Comparison of ENCODE assay signal across 21 cellular contexts in the genomic region with DNA sequence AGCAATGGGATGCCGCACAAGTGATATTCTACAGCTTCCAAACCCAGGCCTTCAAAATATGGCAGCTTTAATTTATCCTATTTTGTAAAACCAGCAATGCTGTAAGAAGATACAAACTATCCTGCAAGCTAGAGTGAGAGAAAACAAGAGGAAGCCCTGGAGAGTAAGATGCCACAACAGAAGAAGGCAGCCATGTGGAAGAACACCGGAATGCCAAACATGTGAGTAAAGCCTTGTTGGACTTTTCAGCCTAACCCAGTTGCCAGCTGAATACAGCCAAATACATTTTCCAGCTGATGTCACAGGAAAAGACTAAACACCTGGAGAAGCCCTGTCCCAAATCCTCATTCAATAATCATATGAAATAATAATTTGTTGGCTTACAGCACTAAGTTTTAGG.
A peak's percentile ranks its signal among the peaks of the same experiment; 100 is the strongest.
DNase-seq lines count a peak whose midpoint lies in the region; ATAC-seq, FAIRE-seq and TF ChIP-seq lines count a peak whose summit lies in the region.
"Had no signal": no experiment of that assay in that cellular context is flagged by ENCODE, and none has a peak within 500 bp of the region (broad histone marks: within the 10 kb centered on the region; RNA-seq: fewer than 3 reads in every experiment).

No MANE protein-coding gene starts in this region.

- TF ChIP-seq CTCF in GM23338 (conservative IDR thresholded peaks at IDR 0.05; ENCODE audit: low read depth in 2 of 2) (no peak), H1 (IDR thresholded peaks at IDR 0.05; ENCODE audit: control extremely low read depth in 1 of 3, insufficient read depth in 1 of 3, low read depth in 1 of 3, low read length in 3 of 3) (no peak), hepatocyte (IDR thresholded peaks at IDR 0.05; ENCODE audit: poor library complexity) (no peak), lower lobe of right lung (IDR thresholded peaks at IDR 0.05) (no peak)

- TF ChIP-seq POLR2A in H1 (IDR thresholded peaks at IDR 0.05; ENCODE audit: control extremely low read depth in 1 of 2, low read depth in 2 of 2, low read length in 2 of 2): no peak

- 50% methylated on average over 2 of the region's 2 CpGs; no CpG with 5 or more reads in 1 of the 2 experiments for WGBS in H1 (ENCODE audit: extremely low coverage in 1 of 2, insufficient coverage in 1 of 2, insufficient read length in 1 of 2, insufficient replicate concordance in 2 of 2, low coverage in 1 of 2, low lambda C conversion rate in 2 of 2, missing lambda C conversion rate in 1 of 2), 2 experiments
- WGBS in hepatocyte (ENCODE audit: low lambda C conversion rate, missing lambda C conversion rate): 89% methylated on average over 2 of the region's 2 CpGs

- peaks cover 1% of the 10 kb centered on the region; the same call in 2 of the 3 replicates for H3K36me3 Mint-ChIP-seq in GM23338 (ENCODE audit: low read depth)

- no peak overlapping the region for H3K4me2 ChIP-seq in GM23338
- no peak overlapping the region for H3K4me2 ChIP-seq in H1 (ENCODE audit: insufficient read depth in 1 of 2, low read depth in 2 of 2, low read length in 2 of 2)
- no peak overlapping the region for H3K4me2 ChIP-seq in hepatocyte
- H3K4me2 ChIP-seq: KMS-11 had no signal

- no peak overlapping the region for H3K56ac ChIP-seq in H1 (replicated peaks; ENCODE audit: insufficient read length, low read depth, low read length)

- intact Hi-C loops in lower lobe of right lung (cut with DNase I): no loop called here

- no peaks in the 10 kb centered on the region for H3K79me1 ChIP-seq in H1 (ENCODE audit: low read depth, low read length)

- no peaks in the 10 kb centered on the region for H3K4me1 Mint-ChIP-seq in GM23338

- H2AFZ ChIP-seq in GM23338: peak overlapping the region; percentile 43; the same call in 1 of the 2 replicates
- H2AFZ ChIP-seq in H1 (ENCODE audit: low read length): 0 out of 2 replicates have a peak overlapping the region, but pooled peaks have one; percentile 22
- H2AFZ ChIP-seq in hepatocyte: no peak overlapping the region

- H3F3A ChIP-seq in GM23338 (replicated peaks; ENCODE audit: low read depth): no peaks in the 10 kb centered on the region

- H2BK120ac ChIP-seq in H1 (replicated peaks; ENCODE audit: low read depth, low read length): no peak overlapping the region

- CTCF ChIA-PET in H1 (lab: Charles Lee; ENCODE audit: partially characterized antibody): no interaction called here

- no peak overlapping the region for H3K23ac ChIP-seq in H1 (ENCODE audit: insufficient read length)

- no peaks in the 10 kb centered on the region for H3K9me3 ChIP-seq in SJCRH30 (replicated peaks)
- H3K9me3 ChIP-seq in H1 (ENCODE audit: insufficient read depth in 2 of 2, low read depth in 1 of 2, low read length in 1 of 2): no peaks in the 10 kb centered on the region; a peak in 2 of 4 replicates
- H3K9me3 ChIP-seq in hepatocyte (ENCODE audit: low read depth): no peaks in the 10 kb centered on the region
- no peaks in the 10 kb centered on the region for H3K9me3 ChIP-seq in lower lobe of right lung
- H3K9me3 ChIP-seq: Caco-2 had no signal

- H2BK15ac ChIP-seq in H1 (ENCODE audit: low read length): no peak overlapping the region

- H4K8ac ChIP-seq in H1 (ENCODE audit: extremely low read depth, insufficient read depth, low read length): no peak overlapping the region

- H3K4me3 ChIP-seq in GM23338 (no peak overlapping the region), SJCRH30 (no peak overlapping the region), H1 (ENCODE audit: extremely low read depth in 1 of 4, insufficient read depth in 2 of 4, low read depth in 3 of 4, low read length in 4 of 4) (no peak overlapping the region), hepatocyte (no peak overlapping the region), lower lobe of right lung (no peak overlapping the region)
- H3K4me3 ChIP-seq: GM12878 had no signal

- H3K27ac Mint-ChIP-seq in GM23338: no peak overlapping the region

- H3K27me3 ChIP-seq in GM23338 (ENCODE audit: insufficient read depth): no peaks in the 10 kb centered on the region
- no peaks in the 10 kb centered on the region for H3K27me3 ChIP-seq in SJCRH30
- H3K27me3 ChIP-seq in H1 (replicated peaks in 1 of 4; ENCODE audit: control insufficient read depth in 3 of 4, extremely low read depth in 1 of 4, insufficient read depth in 3 of 4, low read length in 3 of 4): no peaks in the 10 kb centered on the region
- no peaks in the 10 kb centered on the region for H3K27me3 ChIP-seq in hepatocyte
- H3K27me3 ChIP-seq in lower lobe of right lung (ENCODE audit: low read depth): no peaks in the 10 kb centered on the region

- H3K18ac ChIP-seq in H1 (ENCODE audit: extremely low read depth, low read length): no peak overlapping the region

- no peak overlapping the region for H2BK5ac ChIP-seq in H1 (ENCODE audit: low read depth, low read length)

- POLR2A ChIA-PET in H1 (lab: Charles Lee; ENCODE audit: partially characterized antibody): no interaction called here

- H3K4me3 Mint-ChIP-seq in GM23338: no peak overlapping the region

- no peak overlapping the region for H3K27ac ChIP-seq in GM23338 (ENCODE audit: low read depth)
- H3K27ac ChIP-seq in SJCRH30: no peak overlapping the region
- H3K27ac ChIP-seq in H1 (ENCODE audit: low read depth, low read length): no peak overlapping the region
- no peak overlapping the region for H3K27ac ChIP-seq in hepatocyte
- no peak overlapping the region for H3K27ac ChIP-seq in lower lobe of right lung
- H3K27ac ChIP-seq: C4-2B, HL-60, KMS-11 had no signal

- no peaks in the 10 kb centered on the region for H3K27me3 Mint-ChIP-seq in GM23338 (ENCODE audit: insufficient read depth, low read depth, poor library complexity)

- H2AK5ac ChIP-seq in H1 (ENCODE audit: low read depth, low read length): no peak overlapping the region

- H3K36me3 ChIP-seq in GM23338 (ENCODE audit: insufficient read depth) (no peaks in the 10 kb centered on the region), SJCRH30 (no peaks in the 10 kb centered on the region), H1 (ENCODE audit: control insufficient read depth in 2 of 4, insufficient read depth in 4 of 4, low read length in 3 of 4) (no peaks in the 10 kb centered on the region), hepatocyte (replicated peaks; ENCODE audit: insufficient read depth, low read depth) (no peaks in the 10 kb centered on the region), lower lobe of right lung (no peaks in the 10 kb centered on the region)

- H3K9ac ChIP-seq in H1 (replicated peaks in 1 of 4; ENCODE audit: extremely low read depth in 1 of 4, low read depth in 3 of 4, low read length in 3 of 4): no peak overlapping the region
- H3K9ac ChIP-seq: KMS-11 had no signal

- TF ChIP-seq RAD21 in H1 (IDR thresholded peaks at IDR 0.05 in 1 of 2, conservative IDR thresholded peaks at IDR 0.05 in 1 of 2; ENCODE audit: low read depth in 2 of 2, low read length in 2 of 2): no peak

- no peaks in the 10 kb centered on the region for H4K20me1 ChIP-seq in GM23338 (replicated peaks; ENCODE audit: insufficient read depth)
- no peaks in the 10 kb centered on the region for H4K20me1 ChIP-seq in H1 (replicated peaks in 1 of 2; ENCODE audit: control insufficient read depth in 1 of 2, insufficient read depth in 2 of 2, low read length in 2 of 2)
- H4K20me1 ChIP-seq in hepatocyte (ENCODE audit: insufficient read depth, poor library complexity, severe bottlenecking): no peaks in the 10 kb centered on the region

- H4K5ac ChIP-seq in H1 (ENCODE audit: insufficient read length, low read depth, low read length): no peak overlapping the region

- H3K23me2 ChIP-seq in H1 (ENCODE audit: low read depth, low read length): no peaks in the 10 kb centered on the region

- no peak for FAIRE-seq in H1 (lab: Jason Lieb, UNC)
- FAIRE-seq: GM12878, GM18507, RCC 7860 had no signal

- H3K79me2 ChIP-seq in GM23338 (replicated peaks; ENCODE audit: insufficient read depth): no peaks in the 10 kb centered on the region
- H3K79me2 ChIP-seq in H1 (ENCODE audit: control insufficient read depth in 1 of 2, insufficient read depth in 2 of 2, low read length in 2 of 2): no peaks in the 10 kb centered on the region
- no peaks in the 10 kb centered on the region for H3K79me2 ChIP-seq in hepatocyte

- H2BK12ac ChIP-seq in H1 (ENCODE audit: low read depth, low read length): no peak overlapping the region

- TF ChIP-seq EP300 in H1 (IDR thresholded peaks at IDR 0.05; ENCODE audit: borderline replicate concordance in 1 of 2, low read depth in 2 of 2, low read length in 2 of 2): no peak

- H3K9me2 ChIP-seq in GM23338 (ENCODE audit: insufficient read depth): no peaks in the 10 kb centered on the region
- no peaks in the 10 kb centered on the region for H3K9me2 ChIP-seq in hepatocyte (replicated peaks; ENCODE audit: insufficient read depth)

- H4K91ac ChIP-seq in H1 (replicated peaks; ENCODE audit: insufficient read length, low read length): no peak overlapping the region

- no peak overlapping the region for H2BK20ac ChIP-seq in H1 (ENCODE audit: low read length)

- peak; percentile 6 for DNase-seq in GM23338 (ENCODE audit: low spot score)
- DNase-seq in SJCRH30: peak; percentile 3 to 6
- no peak for DNase-seq in H1 (ENCODE audit: low read depth in 1 of 2, low spot score in 2 of 2)
- peak; percentile 63 for DNase-seq in kidney tubule cell (ENCODE audit: low spot score)
- DNase-seq in iPS-NIHi7 (ENCODE audit: extremely low spot score): no peak
- DNase-seq in COR-L47 (lab: John Stamatoyannopoulos, UW): no peak
- DNase-seq in hepatocyte (ENCODE audit: low spot score): no peak
- no peak for DNase-seq in lower lobe of right lung
- DNase-seq: Caco-2, DMS53, NCI-H1417, NCI-H2029, NCI-H2171 treated with DMSO at 0.1 percent for 48 hours, NCI-H510A, SHP77 had no signal

- no peaks in the 10 kb centered on the region for H3K4me1 ChIP-seq in GM23338 (ENCODE audit: insufficient read depth)
- peaks cover 5% of the 10 kb centered on the region; the same call in 1 of the 2 replicates for H3K4me1 ChIP-seq in SJCRH30
- no peaks in the 10 kb centered on the region for H3K4me1 ChIP-seq in H1 (replicated peaks in 1 of 4; ENCODE audit: control insufficient read depth in 3 of 4, insufficient read depth in 4 of 4, low read length in 3 of 4)
- H3K4me1 ChIP-seq in hepatocyte (ENCODE audit: insufficient read depth): no peaks in the 10 kb centered on the region
- no peaks in the 10 kb centered on the region for H3K4me1 ChIP-seq in lower lobe of right lung
- H3K4me1 ChIP-seq: Caco-2 had no signal

- ATAC-seq in GM23338: no peak
- ATAC-seq in lower lobe of right lung: no peak
- ATAC-seq: GM12878 had no signal

- H3K9me3 Mint-ChIP-seq in GM23338: peaks cover 5% of the 10 kb centered on the region

- H3K4ac ChIP-seq in H1 (replicated peaks; ENCODE audit: insufficient read length, low read depth, low read length): no peak overlapping the region

- no peak overlapping the region for H3K14ac ChIP-seq in H1 (ENCODE audit: insufficient read length)

TF ChIP-seq in H1, 55 proteins besides CTCF, POLR2A, EP300 and RAD21:
- TF ChIP-seq PHF8 (conservative IDR thresholded peaks at IDR 0.05; ENCODE audit: low read depth, low read length): no peak

Comparison
In these comparisons a context has a peak if more than half of its experiments do, and no peak if none do; other contexts are left out.
1. DNase-seq: peak in GM23338 (single experiment), SJCRH30 (2 of 2) and kidney tubule cell (single experiment); none in H1 (0 of 2), iPS-NIHi7 (single experiment), COR-L47 (single experiment), hepatocyte (single experiment) and lower lobe of right lung (single experiment).